9 cellular contexts compared by ENCODE assay signal in the genomic region with DNA sequence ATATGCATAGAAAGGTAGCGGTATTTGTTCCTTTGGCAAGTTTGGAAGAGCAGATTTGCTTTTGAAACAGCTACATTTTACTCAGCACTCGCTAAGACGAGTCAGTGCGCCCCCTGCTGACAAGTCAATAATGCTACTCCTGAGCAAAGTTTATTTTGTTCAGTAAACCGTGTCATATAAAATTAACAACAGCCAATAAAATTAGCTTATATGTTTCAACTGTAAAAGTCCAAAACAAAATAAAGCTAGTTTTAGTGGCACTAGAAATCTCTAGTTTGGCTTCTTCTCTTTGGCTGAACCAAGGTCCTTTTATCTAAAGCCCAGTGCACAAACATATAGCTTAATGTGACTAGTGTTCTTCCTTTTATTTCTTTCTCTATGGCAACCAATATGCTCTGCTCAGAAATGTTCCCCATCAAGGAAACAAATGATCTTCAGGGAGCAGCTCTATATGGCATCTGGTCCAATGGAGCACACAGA. TPM values are rescaled to one million over a fixed set of nuclear protein-coding genes. Genes with fewer than 3 reads are reported as not detected.
A peak's percentile ranks its signal among the peaks of the same experiment; 100 is the strongest.
DNase-seq lines count a peak whose midpoint lies in the region; TF ChIP-seq lines count a peak whose summit lies in the region.
"Had no signal": no experiment of that assay in that cellular context is flagged by ENCODE, and none has a peak within 500 bp of the region (broad histone marks: within the 10 kb centered on the region; RNA-seq: fewer than 3 reads in every experiment).

No MANE protein-coding gene starts in this region.

- peak; percentile 92 for TF ChIP-seq CTCF in HFFc6 (IDR thresholded peaks at IDR 0.05)

- H3K27me3 Mint-ChIP-seq in HFFc6 (ENCODE audit: insufficient read depth), result peaks cover 44% of the 10 kb centered on the region

- DNase-seq in EL (peak; percentile 28), HFFc6 (peak; percentile 45), NCI-H345 treated with DMSO at 0.1 percent for 48 hours (lab: John Stamatoyannopoulos, UW; ENCODE audit: unreplicated experiment) (peak; percentile 85), fibroblast of the conjunctiva (ENCODE audit: low read depth) (peak; percentile 73), posterior vena cava (ENCODE audit: low spot score) (peak; percentile 85), epidermal melanocyte (ENCODE audit: insufficient read length, low spot score) (no peak), NCI-H226 (no peak)
- DNase-seq in activated CD8-positive, alpha-beta memory T cell treated with anti-CD3 and anti-CD28 coated beads, Interleukin-2, amount 50 U/mL, for 4 hours, result peak; percentile 42

- peaks cover 20% of the 10 kb centered on the region for H3K4me1 Mint-ChIP-seq in HFFc6 (ENCODE audit: low read depth)

- H3K36me3 Mint-ChIP-seq in HFFc6 (ENCODE audit: low read depth), result peaks cover 8% of the 10 kb centered on the region; the same call in 1 of the 2 replicates

- H3K4me3 Mint-ChIP-seq in HFFc6, result no peak overlapping the region
- H3K4me3 Mint-ChIP-seq: activated naive CD4-positive, alpha-beta T cell treated with anti-CD3 and anti-CD28 coated beads, Interleukin-2, amount 50 U/mL, for 24 hours had no signal

- intact Hi-C loops in posterior vena cava (cut with DNase I), result no loop called here

- H3K27ac Mint-ChIP-seq in HFFc6, result no peak overlapping the region
- H3K27ac Mint-ChIP-seq: activated naive CD4-positive, alpha-beta T cell treated with anti-CD3 and anti-CD28 coated beads, Interleukin-2, amount 50 U/mL, for 24 hours had no signal

- H3K9me3 Mint-ChIP-seq in HFFc6, result peaks cover 8% of the 10 kb centered on the region; the same call in 1 of the 2 replicates
- H3K9me3 Mint-ChIP-seq: activated naive CD4-positive, alpha-beta T cell treated with anti-CD3 and anti-CD28 coated beads, Interleukin-2, amount 50 U/mL, for 24 hours had no signal

RNA-seq across cellular contexts. Expression of a gene that starts 4.3 kb away (rescaled TPM):
- not detected for total RNA-seq in HFFc6 (2021; fragmentation: NEBNext Ultra II Directional; extraction: Animal tissue kit (Norgen Biotek cat#: 25700))
- not detected for total RNA-seq in posterior vena cava

Comparison
In these comparisons a context has a peak if more than half of its experiments do, and no peak if none do; other contexts are left out.
1. DNase-seq: peak in EL (single experiment), HFFc6 (single experiment), NCI-H345 treated with DMSO at 0.1 percent for 48 hours (single experiment), activated CD8-positive, alpha-beta memory T cell treated with anti-CD3 and anti-CD28 coated beads, Interleukin-2, amount 50 U/mL, for 4 hours (single experiment), fibroblast of the conjunctiva (single experiment) and posterior vena cava (single experiment); none in epidermal melanocyte (single experiment) and NCI-H226 (single experiment).